Comparison of ENCODE assay signal across 1 cellular context in the genomic region with DNA sequence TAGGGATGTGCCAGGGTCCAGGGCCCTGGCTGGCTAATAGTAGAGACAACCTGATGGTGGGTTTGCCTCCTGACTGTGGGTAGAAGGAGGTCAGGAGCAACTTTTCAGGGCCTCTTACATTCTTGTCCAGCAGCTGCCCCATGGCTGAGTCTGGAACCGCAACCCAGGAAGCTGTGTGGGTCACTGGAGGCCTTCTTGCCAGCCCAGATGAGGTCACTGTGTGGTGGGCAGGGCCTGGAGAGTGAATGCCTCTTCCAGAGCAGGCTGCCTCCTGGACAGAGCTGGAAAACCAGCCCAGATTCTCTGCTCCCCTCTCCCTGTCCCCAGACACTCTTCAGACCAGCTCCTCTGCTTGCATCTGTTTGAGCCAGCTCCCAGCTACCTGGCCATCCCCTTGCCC.
TF ChIP-seq lines count a peak whose summit lies in the region.

No MANE protein-coding gene starts in this region.

TF ChIP-seq in IMR-90, 13 proteins besides CTCF, POLR2A, EP300 and RAD21 (continued from another document):
- TF ChIP-seq, protein P1, sequence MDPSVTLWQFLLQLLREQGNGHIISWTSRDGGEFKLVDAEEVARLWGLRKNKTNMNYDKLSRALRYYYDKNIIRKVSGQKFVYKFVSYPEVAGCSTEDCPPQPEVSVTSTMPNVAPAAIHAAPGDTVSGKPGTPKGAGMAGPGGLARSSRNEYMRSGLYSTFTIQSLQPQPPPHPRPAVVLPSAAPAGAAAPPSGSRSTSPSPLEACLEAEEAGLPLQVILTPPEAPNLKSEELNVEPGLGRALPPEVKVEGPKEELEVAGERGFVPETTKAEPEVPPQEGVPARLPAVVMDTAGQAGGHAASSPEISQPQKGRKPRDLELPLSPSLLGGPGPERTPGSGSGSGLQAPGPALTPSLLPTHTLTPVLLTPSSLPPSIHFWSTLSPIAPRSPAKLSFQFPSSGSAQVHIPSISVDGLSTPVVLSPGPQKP (IDR thresholded peaks at IDR 0.05; ENCODE audit: borderline replicate concordance, low read depth, low read length) = no peak
- TF ChIP-seq MXI1 (IDR thresholded peaks at IDR 0.05; ENCODE audit: borderline replicate concordance, low read depth, low read length) = no peak
- TF ChIP-seq RCOR1 (IDR thresholded peaks at IDR 0.05; ENCODE audit: insufficient replicate concordance, low read length) = no peak
- TF ChIP-seq RFX5 (IDR thresholded peaks at IDR 0.05; ENCODE audit: low read depth, low read length) = no peak
